In genomic region chr14:92121670-92122350, GRCh38 we compare ENCODE assay signal across 8 cellular contexts. TPM values are rescaled to one million over a fixed set of nuclear protein-coding genes. Genes with fewer than 3 reads are reported as not detected.
A peak's percentile ranks its signal among the peaks of the same experiment; 100 is the strongest.
DNase-seq lines count a peak whose midpoint lies in the region; ATAC-seq lines count a peak whose summit lies in the region.

TSS of gene CPSF2 (plus strand) at chr14:92121969. CDS start at chr14:92130985, 9,016 bp downstream.
TSS of gene NDUFB1 (minus strand) at chr14:92121706. CDS start at chr14:92117637, 4,069 bp downstream.

- POLR2A ChIA-PET in CD8-positive, alpha-beta memory T cell (lab: Charles Lee), result interaction anchor here (0.6 to 2.8 kb wide), 16 partner anchors 9 to 1094 kb away, joined by 3 to 44 read pairs (median 4); partner anchors contain the start of genes ATXN3, GOLGA5 and TRIP11

- peaks cover 11% of the 10 kb centered on the region for H3K79me1 ChIP-seq in mesendoderm (ENCODE audit: low read length)

- H3K9me3 Mint-ChIP-seq in CD8-positive, alpha-beta memory T cell, result no peaks in the 10 kb centered on the region
- H3K9me3 Mint-ChIP-seq in effector memory CD8-positive, alpha-beta T cell, result no peaks in the 10 kb centered on the region

- H2BK5ac ChIP-seq in mesendoderm (ENCODE audit: low read length), result peak within 1 kb of the TSS; percentile 87

- peak within 1 kb of the TSS; percentile 43 for H4K8ac ChIP-seq in mesendoderm (ENCODE audit: low read depth, low read length)

- H3K4me1 Mint-ChIP-seq in CD8-positive, alpha-beta memory T cell, result peaks cover 45 to 75% (median 52%) of the 10 kb centered on the region in 3 donors
- H3K4me1 Mint-ChIP-seq in effector memory CD8-positive, alpha-beta T cell (ENCODE audit: low read depth in 2 of 2), result peaks cover 22 to 42% of the 10 kb centered on the region in 2 donors

- H3K27ac ChIP-seq in CD8-positive, alpha-beta memory T cell (ENCODE audit: low read depth, low read length), result peak within 1 kb of the TSS; percentile 98
- peak within 1 kb of the TSS; percentile 91 for H3K27ac ChIP-seq in mesendoderm (ENCODE audit: low read depth, low read length)

- H4K5ac ChIP-seq in mesendoderm (ENCODE audit: low read length), result peak within 1 kb of the TSS; percentile 68

- peaks cover 0 to 2% of the 10 kb centered on the region in 2 donors for H3K27me3 Mint-ChIP-seq in CD8-positive, alpha-beta memory T cell
- no peaks in the 10 kb centered on the region for H3K27me3 Mint-ChIP-seq in effector memory CD8-positive, alpha-beta T cell

- peaks cover 23% of the 10 kb centered on the region for H3K4me1 ChIP-seq in CD8-positive, alpha-beta memory T cell (ENCODE audit: insufficient read depth, low read length)
- no peaks in the 10 kb centered on the region for H3K4me1 ChIP-seq in mesendoderm (ENCODE audit: control insufficient read depth, low read depth, low read length)

- peaks cover 4% of the 10 kb centered on the region for H3K36me3 ChIP-seq in CD8-positive, alpha-beta memory T cell (ENCODE audit: insufficient read depth, low read length)
- H3K36me3 ChIP-seq in mesendoderm (ENCODE audit: control insufficient read depth, insufficient read depth, low read length), result peaks cover under 1% of the 10 kb centered on the region

- peaks cover 0 to 45% (median 6%) of the 10 kb centered on the region in 3 donors for H3K36me3 Mint-ChIP-seq in CD8-positive, alpha-beta memory T cell
- H3K36me3 Mint-ChIP-seq in effector memory CD8-positive, alpha-beta T cell (ENCODE audit: insufficient read depth), result peaks cover 26% of the 10 kb centered on the region

- peak; percentile 76 to 88 (median 81) for DNase-seq in CD8-positive, alpha-beta memory T cell
- peak; percentile 79 to 92 for DNase-seq in NOMO-1 (lab: John Stamatoyannopoulos, UW; ENCODE audit: unreplicated experiment in 2 of 2)
- peak; percentile 61 to 74 (median 70) for DNase-seq in activated CD8-positive, alpha-beta memory T cell treated with anti-CD3 and anti-CD28 coated beads for 48 hours (ENCODE audit: low read depth in 2 of 3, low spot score in 2 of 3)
- peak; percentile 77 to 86 (median 78) for DNase-seq in effector memory CD8-positive, alpha-beta T cell
- peak; percentile 88 for DNase-seq in mesendoderm
- peak; percentile 79 for DNase-seq in stimulated activated CD8-positive, alpha-beta memory T cell treated with anti-CD3 and anti-CD28 coated beads, Interleukin-15, amount 100 ng/mL, for 24 hours (ENCODE audit: low read depth)

- peak within 1 kb of the TSS; percentile 99 to 100 (median 100) for H3K27ac Mint-ChIP-seq in CD8-positive, alpha-beta memory T cell
- peak within 1 kb of the TSS; percentile 99 to 100 for H3K27ac Mint-ChIP-seq in effector memory CD8-positive, alpha-beta T cell

- peak within 1 kb of the TSS; percentile 98 for H3K56ac ChIP-seq in mesendoderm (ENCODE audit: low read length)

- peak within 1 kb of the TSS; percentile 30 for H2BK120ac ChIP-seq in mesendoderm (ENCODE audit: low read depth, low read length)

- H3K4me2 ChIP-seq in mesendoderm (ENCODE audit: low read length), result peak within 1 kb of the TSS; percentile 77

- ATAC-seq in GM19452 (IDR thresholded peaks at IDR 0.05; ENCODE audit: unreplicated experiment) (peak; percentile 84), HG03575 (IDR thresholded peaks at IDR 0.05; ENCODE audit: extremely low read depth, insufficient number of reproducible peaks, low FRiP score, unreplicated experiment) (peak; percentile 82)
- ATAC-seq in effector memory CD8-positive, alpha-beta T cell (replicated peaks), result peak; percentile 88

- CTCF ChIA-PET in CD8-positive, alpha-beta memory T cell (lab: Charles Lee), result interaction anchor here (0.8 to 6.4 kb wide), 10 partner anchors 10 to 629 kb away, joined by 3 to 81 read pairs (median 4); partner anchors contain the start of genes ATXN3 and TRIP11

- H3K4ac ChIP-seq in mesendoderm (ENCODE audit: low read depth, low read length), result peak within 1 kb of the TSS; percentile 84

- WGBS in mesendoderm (ENCODE audit: extremely low coverage, insufficient coverage, low lambda C conversion rate), result no CpG with 5 or more reads among the region's 55 CpGs

- peak within 1 kb of the TSS; percentile 73 for H3K23ac ChIP-seq in mesendoderm (ENCODE audit: low read length)

- H2AK5ac ChIP-seq in mesendoderm (ENCODE audit: low read length), result no peak within 1 kb of the TSS

- H3K18ac ChIP-seq in mesendoderm (ENCODE audit: low read length), result peak within 1 kb of the TSS; percentile 91

- H3K27me3 ChIP-seq in CD8-positive, alpha-beta memory T cell (ENCODE audit: insufficient read depth, low read length, poor library complexity, severe bottlenecking), result no peaks in the 10 kb centered on the region
- H3K27me3 ChIP-seq in mesendoderm (ENCODE audit: insufficient read depth, low read length, poor library complexity), result no peaks in the 10 kb centered on the region

- H3K4me3 ChIP-seq in CD8-positive, alpha-beta memory T cell (ENCODE audit: low read length), result peak within 1 kb of the TSS; percentile 95
- H3K4me3 ChIP-seq in mesendoderm (ENCODE audit: low read length), result peak within 1 kb of the TSS; percentile 94

- peak within 1 kb of the TSS; percentile 97 for H3K9ac ChIP-seq in mesendoderm (ENCODE audit: low read length)

- H3K4me3 Mint-ChIP-seq in CD8-positive, alpha-beta memory T cell, result peak within 1 kb of the TSS; percentile 94 to 100 (median 99)
- H3K4me3 Mint-ChIP-seq in effector memory CD8-positive, alpha-beta T cell, result peak within 1 kb of the TSS; percentile 99

- H3K9me3 ChIP-seq in CD8-positive, alpha-beta memory T cell (ENCODE audit: low read length), result no peaks in the 10 kb centered on the region

- no peak within 1 kb of the TSS for H2BK15ac ChIP-seq in mesendoderm (replicated peaks; ENCODE audit: low read depth)

- peaks cover 10% of the 10 kb centered on the region for H3K79me2 ChIP-seq in mesendoderm (ENCODE audit: control insufficient read depth, insufficient read depth, low read length)

RNA-seq across cellular contexts. Expression of gene CPSF2, which starts in this region (rescaled TPM):
- 100 to 1,000 TPM; 134 to 144 TPM for total RNA-seq in CD8-positive, alpha-beta memory T cell
- 29.5 TPM for polyA plus RNA-seq in CD8-positive, alpha-beta memory T cell
- 43.6 TPM for polyA plus RNA-seq in mesendoderm (2013, experiment 1 of 2)
- polyA plus RNA-seq in mesendoderm (2013, experiment 2 of 2), result 45.9 TPM

RNA-seq across cellular contexts. Expression of gene NDUFB1, which starts in this region (rescaled TPM):
- 100 to 1,000 TPM; 103 to 112 TPM for total RNA-seq in CD8-positive, alpha-beta memory T cell
- polyA plus RNA-seq in CD8-positive, alpha-beta memory T cell, result 317 TPM
- polyA plus RNA-seq in mesendoderm (2013, experiment 1 of 2), result 650 TPM
- 659 TPM for polyA plus RNA-seq in mesendoderm (2013, experiment 2 of 2)

Comparison
In these comparisons a context has a peak if more than half of its experiments do, and no peak if none do; other contexts are left out.
1. Peak in every context shown above with its lines: DNase-seq, ATAC-seq, H3K4me3 ChIP-seq and H3K27ac ChIP-seq.